8 cellular contexts compared by ENCODE assay signal in genomic region chr1:94045465-94046056, GRCh38.
A peak's percentile ranks its signal among the peaks of the same experiment; 100 is the strongest.
DNase-seq lines count a peak whose midpoint lies in the region; ATAC-seq and TF ChIP-seq lines count a peak whose summit lies in the region.

No MANE protein-coding gene starts in this region.

- peaks cover 13% of the 10 kb centered on the region for H3K4me1 Mint-ChIP-seq in CD14-positive monocyte
- H3K4me1 Mint-ChIP-seq in activated naive CD4-positive, alpha-beta T cell treated with anti-CD3 and anti-CD28 coated beads for 36 hours (ENCODE audit: low read depth), result no peaks in the 10 kb centered on the region
- H3K4me1 Mint-ChIP-seq in neural crest cell, result peaks cover 24% of the 10 kb centered on the region

- H3K4me3 Mint-ChIP-seq in CD14-positive monocyte (peak overlapping the region; percentile 62 to 85), neural crest cell (peak overlapping the region; percentile 2)
- H3K4me3 Mint-ChIP-seq in activated naive CD4-positive, alpha-beta T cell treated with anti-CD3 and anti-CD28 coated beads for 36 hours, result peak overlapping the region; percentile 37

- H3K4me3 ChIP-seq in upper lobe of right lung, result peak overlapping the region; percentile 12

- intact Hi-C loops in CD14-positive monocyte (cut with micrococcal nuclease), result no loop called here
- intact Hi-C loops in activated naive CD4-positive, alpha-beta T cell treated with anti-CD3 and anti-CD28 coated beads for 36 hours (cut with micrococcal nuclease), result loop anchor here (1.0 kb wide), 3 partner anchors 291 to 760 kb away; no protein-coding TSS in a partner anchor
- intact Hi-C loops in upper lobe of right lung (cut with DNase I), result no loop called here

- H3K27me3 ChIP-seq in upper lobe of right lung, result no peaks in the 10 kb centered on the region

- peak overlapping the region; percentile 70 for H3K27ac ChIP-seq in upper lobe of right lung

- H3K27me3 Mint-ChIP-seq in CD14-positive monocyte (ENCODE audit: low read depth in 3 of 3) (peaks cover 4 to 25% (median 19%) of the 10 kb centered on the region in 3 donors), neural crest cell (ENCODE audit: low read depth) (no peaks in the 10 kb centered on the region)
- H3K27me3 Mint-ChIP-seq in activated naive CD4-positive, alpha-beta T cell treated with anti-CD3 and anti-CD28 coated beads for 36 hours (ENCODE audit: low read depth), result peaks cover 14% of the 10 kb centered on the region

- H3K36me3 Mint-ChIP-seq in CD14-positive monocyte (no peaks in the 10 kb centered on the region), neural crest cell (ENCODE audit: low read depth) (no peaks in the 10 kb centered on the region)
- H3K36me3 Mint-ChIP-seq in activated naive CD4-positive, alpha-beta T cell treated with anti-CD3 and anti-CD28 coated beads for 36 hours (ENCODE audit: low read depth), result no peaks in the 10 kb centered on the region

- TF ChIP-seq CTCF in CD14-positive monocyte (IDR thresholded peaks at IDR 0.05) (peak; percentile 72), neural crest cell (conservative IDR thresholded peaks at IDR 0.05) (peak; percentile 82), upper lobe of right lung (IDR thresholded peaks at IDR 0.05) (peak; percentile 75)

- CTCF ChIA-PET in activated naive CD4-positive, alpha-beta T cell treated with anti-CD3 and anti-CD28 coated beads for 36 hours (lab: Charles Lee), result interaction anchor here (0.6 to 5.5 kb wide), 18 partner anchors 9 to 760 kb away, joined by 3 to 39 read pairs (median 4); no protein-coding TSS in a partner anchor

- H3K27ac Mint-ChIP-seq in CD14-positive monocyte (no peak overlapping the region), neural crest cell (ENCODE audit: unreplicated experiment) (no peak overlapping the region)
- no peak overlapping the region for H3K27ac Mint-ChIP-seq in activated naive CD4-positive, alpha-beta T cell treated with anti-CD3 and anti-CD28 coated beads for 36 hours

- no peak for DNase-seq in CD14-positive monocyte (ENCODE audit: low spot score)
- peak; percentile 78 for DNase-seq in H4 (ENCODE audit: low spot score)
- peak; percentile 14 for DNase-seq in NOMO-1 treated with dmso at 0.1 percent for 144 hours (lab: John Stamatoyannopoulos, UW; ENCODE audit: unreplicated experiment)
- DNase-seq in activated naive CD4-positive, alpha-beta T cell treated with anti-CD3 and anti-CD28 coated beads for 36 hours, result peak; percentile 65
- DNase-seq in germinal center (ENCODE audit: low spot score), result peak; percentile 29
- peak; percentile 48 for DNase-seq in neural crest cell (ENCODE audit: low read depth, low spot score)
- peak; percentile 95 for DNase-seq in upper lobe of right lung

- ATAC-seq in upper lobe of right lung, result peak; percentile 96
- no peak for ATAC-seq in GM21515 (IDR thresholded peaks at IDR 0.05; ENCODE audit: unreplicated experiment)

- no peaks in the 10 kb centered on the region for H3K9me3 ChIP-seq in upper lobe of right lung

- peaks cover 47% of the 10 kb centered on the region for H3K4me1 ChIP-seq in upper lobe of right lung

- no peaks in the 10 kb centered on the region for H3K36me3 ChIP-seq in upper lobe of right lung

- H3K9me3 Mint-ChIP-seq in CD14-positive monocyte, result no peaks in the 10 kb centered on the region
- no peaks in the 10 kb centered on the region for H3K9me3 Mint-ChIP-seq in activated naive CD4-positive, alpha-beta T cell treated with anti-CD3 and anti-CD28 coated beads for 36 hours
- H3K9me3 Mint-ChIP-seq in neural crest cell, result peaks cover 4% of the 10 kb centered on the region

Comparison
In these comparisons a context has a peak if more than half of its experiments do, and no peak if none do; other contexts are left out.
1. H3K4me3 Mint-ChIP-seq: peak in every context shown above with its lines; median percentile 74 in CD14-positive monocyte; 37 in activated naive CD4-positive, alpha-beta T cell treated with anti-CD3 and anti-CD28 coated beads for 36 hours; 2 in neural crest cell.